Comparison of ENCODE assay signal across 14 cellular contexts in genomic region chr6:53333439-53334408, GRCh38. TPM values are rescaled to one million over a fixed set of nuclear protein-coding genes. Genes with fewer than 3 reads are reported as not detected.
DNase-seq lines count a peak whose midpoint lies in the region; ATAC-seq lines count a peak whose summit lies in the region.
"Had no signal": no experiment of that assay in that cellular context is flagged by ENCODE, and none has a peak within 500 bp of the region (broad histone marks: within the 10 kb centered on the region; RNA-seq: fewer than 3 reads in every experiment).

No MANE protein-coding gene starts in this region.

- no peaks in the 10 kb centered on the region for H3K27me3 Mint-ChIP-seq in T-helper 1 cell treated with Interleukin-12 subunit alpha and Interleukin-12 subunit beta and Interleukin-4 antibody, amounts not matched to agents 30 μg/mL and 1 μg/mL, for 36 hours (ENCODE audit: low read depth)
- no peaks in the 10 kb centered on the region for H3K27me3 Mint-ChIP-seq in activated naive CD8-positive, alpha-beta T cell
- H3K27me3 Mint-ChIP-seq in naive thymus-derived CD4-positive, alpha-beta T cell, result no peaks in the 10 kb centered on the region

- H3K4me3 Mint-ChIP-seq in T-helper 1 cell treated with Interleukin-12 subunit alpha and Interleukin-12 subunit beta and Interleukin-4 antibody, amounts not matched to agents 30 μg/mL and 1 μg/mL, for 36 hours, result peak overlapping the region; percentile 73
- H3K4me3 Mint-ChIP-seq in activated naive CD8-positive, alpha-beta T cell, result peak overlapping the region; percentile 44
- H3K4me3 Mint-ChIP-seq in naive thymus-derived CD4-positive, alpha-beta T cell, result peak overlapping the region; percentile 64 to 95 (median 79)

- H3K36me3 ChIP-seq in naive thymus-derived CD4-positive, alpha-beta T cell (ENCODE audit: control insufficient read depth in 2 of 3, insufficient read depth in 3 of 3, low read length in 3 of 3), result no peaks in the 10 kb centered on the region
- H3K36me3 ChIP-seq: lower lobe of right lung had no signal

- peak overlapping the region; percentile 88 for H3K27ac ChIP-seq in naive thymus-derived CD4-positive, alpha-beta T cell (ENCODE audit: low read depth, low read length)
- H3K27ac ChIP-seq: KMS-11 had no signal

- peak overlapping the region; percentile 15 for H3K4me3 ChIP-seq in naive thymus-derived CD4-positive, alpha-beta T cell (ENCODE audit: low read length)
- H3K4me3 ChIP-seq: lower lobe of right lung had no signal

- H3K36me3 Mint-ChIP-seq in T-helper 1 cell treated with Interleukin-12 subunit alpha and Interleukin-12 subunit beta and Interleukin-4 antibody, amounts not matched to agents 30 μg/mL and 1 μg/mL, for 36 hours (ENCODE audit: low read depth), result peaks cover 25% of the 10 kb centered on the region
- peaks cover 6% of the 10 kb centered on the region for H3K36me3 Mint-ChIP-seq in activated naive CD8-positive, alpha-beta T cell
- peaks cover 0 to 30% (median 4%) of the 10 kb centered on the region in 5 donors for H3K36me3 Mint-ChIP-seq in naive thymus-derived CD4-positive, alpha-beta T cell

- peaks cover 65 to 68% of the 10 kb centered on the region in 2 donors for H3K4me1 ChIP-seq in naive thymus-derived CD4-positive, alpha-beta T cell (ENCODE audit: control insufficient read depth in 2 of 2, insufficient read depth in 2 of 2, low read length in 2 of 2)

- no peaks in the 10 kb centered on the region for H3K9me3 Mint-ChIP-seq in T-helper 1 cell treated with Interleukin-12 subunit alpha and Interleukin-12 subunit beta and Interleukin-4 antibody, amounts not matched to agents 30 μg/mL and 1 μg/mL, for 36 hours
- H3K9me3 Mint-ChIP-seq in activated naive CD8-positive, alpha-beta T cell (ENCODE audit: low read depth), result no peaks in the 10 kb centered on the region
- H3K9me3 Mint-ChIP-seq in naive thymus-derived CD4-positive, alpha-beta T cell, result peaks cover 0 to 3% (median 0%) of the 10 kb centered on the region in 11 donors

- POLR2A ChIA-PET in naive thymus-derived CD4-positive, alpha-beta T cell (lab: Charles Lee), result interaction anchor here (0.6 kb wide), 2 partner anchors 24 to 59 kb away, joined by 3 read pairs; no protein-coding TSS in a partner anchor

- CTCF ChIA-PET in naive thymus-derived CD4-positive, alpha-beta T cell (lab: Charles Lee), result no interaction called here

- peaks cover 65% of the 10 kb centered on the region for H3K4me1 Mint-ChIP-seq in T-helper 1 cell treated with Interleukin-12 subunit alpha and Interleukin-12 subunit beta and Interleukin-4 antibody, amounts not matched to agents 30 μg/mL and 1 μg/mL, for 36 hours (ENCODE audit: low read depth)
- H3K4me1 Mint-ChIP-seq in activated naive CD8-positive, alpha-beta T cell (ENCODE audit: low read depth), result peaks cover 80% of the 10 kb centered on the region
- H3K4me1 Mint-ChIP-seq in naive thymus-derived CD4-positive, alpha-beta T cell, result peaks cover 51 to 85% (median 83%) of the 10 kb centered on the region in 7 donors

- no peak for DNase-seq in T-helper 1 cell
- peak; percentile 7 for DNase-seq in MV-4-11 (lab: John Stamatoyannopoulos, UW)
- DNase-seq in naive thymus-derived CD4-positive, alpha-beta T cell, result no peak
- no peak for DNase-seq in COR-L47 (lab: John Stamatoyannopoulos, UW)
- no peak for DNase-seq in kidney glomerular epithelial cell (lab: John Stamatoyannopoulos, UW)
- DNase-seq: HCEC 1CT, lower lobe of right lung, NCI-H1694 treated with DMSO at 0.1 percent for 48 hours, NCI-H69, substantia nigra had no signal

- ATAC-seq in naive thymus-derived CD4-positive, alpha-beta T cell, result no peak
- ATAC-seq in GM19452 (IDR thresholded peaks at IDR 0.05; ENCODE audit: unreplicated experiment), result no peak
- ATAC-seq: lower lobe of right lung had no signal

- intact Hi-C loops in naive thymus-derived CD4-positive, alpha-beta T cell (cut with micrococcal nuclease), result loop anchor here (2.0 to 10.0 kb wide), 4 partner anchors 19 to 939 kb away; partner anchors contain the start of gene FBXO9 (in 1 of the 2)

- H3K9me3 ChIP-seq in naive thymus-derived CD4-positive, alpha-beta T cell (ENCODE audit: control insufficient read depth in 2 of 3, low read length in 3 of 3), result no peaks in the 10 kb centered on the region
- H3K9me3 ChIP-seq: lower lobe of right lung had no signal

- peak overlapping the region; percentile 90 for H3K27ac Mint-ChIP-seq in T-helper 1 cell treated with Interleukin-12 subunit alpha and Interleukin-12 subunit beta and Interleukin-4 antibody, amounts not matched to agents 30 μg/mL and 1 μg/mL, for 36 hours
- H3K27ac Mint-ChIP-seq in activated naive CD8-positive, alpha-beta T cell, result peak overlapping the region; percentile 91
- H3K27ac Mint-ChIP-seq in naive thymus-derived CD4-positive, alpha-beta T cell, result peak overlapping the region; percentile 87 to 100 (median 99)

- H3K27me3 ChIP-seq in naive thymus-derived CD4-positive, alpha-beta T cell (ENCODE audit: control insufficient read depth in 2 of 2, insufficient read depth in 2 of 2, low read length in 2 of 2), result no peaks in the 10 kb centered on the region

RNA-seq across cellular contexts. Expression of gene ELOVL5, which starts 15.0 kb away (rescaled TPM):
- 100 to 1,000 TPM in 1 of 5 experiments, 10 to 100 TPM in 4; 49.7 to 124 (median 71.3) TPM for total RNA-seq in naive thymus-derived CD4-positive, alpha-beta T cell
- polyA plus RNA-seq in naive thymus-derived CD4-positive, alpha-beta T cell, result 10 to 100 TPM; 40.9 to 52.5 TPM
